Comparison of ENCODE assay signal across 8 cellular contexts in the genomic region with DNA sequence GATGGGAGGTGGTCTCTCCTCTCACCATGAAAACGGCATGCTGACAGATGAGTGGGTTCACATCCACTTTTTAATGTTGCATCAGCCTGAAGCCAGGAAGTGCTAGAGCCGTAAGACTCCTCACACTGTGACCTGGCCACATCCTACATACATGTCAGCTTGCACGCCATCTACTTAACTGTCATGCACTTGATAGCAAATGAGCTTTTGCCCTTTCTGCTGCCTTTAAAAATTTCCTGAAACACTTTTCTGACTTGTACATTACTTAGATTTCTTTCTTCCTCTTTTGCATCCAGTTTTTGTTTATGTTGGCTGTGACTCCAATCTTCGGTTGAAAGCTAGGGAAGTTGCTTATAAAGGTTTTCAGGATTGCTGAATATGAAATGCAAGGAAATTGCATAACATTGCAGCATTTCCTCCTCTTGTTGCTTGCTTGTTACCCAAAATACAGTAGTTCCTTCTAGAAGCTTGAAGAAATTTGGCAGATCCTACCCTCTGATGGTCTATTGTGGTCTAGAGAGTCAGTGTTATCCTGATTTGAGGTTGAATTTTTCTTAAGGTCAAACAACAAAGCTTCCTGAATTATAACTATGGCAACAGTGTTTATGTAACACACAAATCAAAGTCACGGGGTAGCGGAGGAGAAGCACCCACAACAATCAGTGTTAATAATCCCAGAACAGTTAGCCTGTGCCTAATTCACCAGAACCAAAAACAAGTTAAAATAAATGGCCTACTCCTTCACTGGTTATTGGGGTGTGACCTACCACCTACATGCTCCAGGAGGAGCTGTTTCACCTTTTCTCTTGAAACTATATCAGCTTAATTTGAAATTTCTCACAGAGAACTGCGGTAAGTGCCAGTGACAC.
DNase-seq lines count a peak whose midpoint lies in the region; ATAC-seq, FAIRE-seq and TF ChIP-seq lines count a peak whose summit lies in the region.

No MANE protein-coding gene starts in this region.

- no peaks in the 10 kb centered on the region for H3K9me3 ChIP-seq in right atrium auricular region
- no peaks in the 10 kb centered on the region for H3K9me3 ChIP-seq in skeletal muscle tissue (ENCODE audit: control insufficient read depth in 3 of 3, low read length in 3 of 3)

- ATAC-seq in GM19324 (IDR thresholded peaks at IDR 0.05; ENCODE audit: low FRiP score, unreplicated experiment) (peak; percentile 52), HG03354 (IDR thresholded peaks at IDR 0.05; ENCODE audit: poor library complexity, severe bottlenecking, unreplicated experiment) (peak; percentile 78)

- in situ Hi-C loops in Caki2 (cut with HindIII; ENCODE audit: low pct_unique_long_range_greater_than_20kb, low sequenced_read_pairs) = no loop called here

- H3K9ac ChIP-seq in skeletal muscle tissue (ENCODE audit: low read depth in 1 of 3, low read length in 3 of 3) = no peak overlapping the region

- peak; percentile 29 to 62 for TF ChIP-seq CTCF in right atrium auricular region (IDR thresholded peaks at IDR 0.05)

- no peak for FAIRE-seq in RCC 7860 (lab: Jason Lieb, UNC)

- peak overlapping the region; percentile 55 to 58 for H3K27ac ChIP-seq in right atrium auricular region
- H3K27ac ChIP-seq in skeletal muscle tissue (ENCODE audit: low read depth, low read length) = peak overlapping the region; percentile 78

- H3K27me3 ChIP-seq in right atrium auricular region (no peaks in the 10 kb centered on the region), skeletal muscle tissue (ENCODE audit: control insufficient read depth in 3 of 3, insufficient read depth in 3 of 3, low read length in 3 of 3) (no peaks in the 10 kb centered on the region)

- no peak overlapping the region for H3K4me3 ChIP-seq in right atrium auricular region
- no peak overlapping the region for H3K4me3 ChIP-seq in skeletal muscle tissue (ENCODE audit: low read length in 3 of 3)

- H3K4me1 ChIP-seq in right atrium auricular region = peaks cover 0 to 53% of the 10 kb centered on the region in 2 donors
- peaks cover 26 to 40% (median 29%) of the 10 kb centered on the region in 3 donors for H3K4me1 ChIP-seq in skeletal muscle tissue (ENCODE audit: control insufficient read depth in 3 of 3, insufficient read depth in 3 of 3, low read length in 3 of 3)

- DNase-seq in Caki2 (ENCODE audit: low read depth) (peak; percentile 89), RCC 7860 (ENCODE audit: low spot score) (peak; percentile 13), right atrium auricular region (ENCODE audit: low spot score) (no peak), occipital lobe (lab: John Stamatoyannopoulos, UW) (no peak)
- peak; percentile 31 for DNase-seq in activated naive CD8-positive, alpha-beta T cell treated with anti-CD3 and anti-CD28 coated beads, Interleukin-2, amount 50 U/mL, for 16 hours (ENCODE audit: low read depth, low spot score)

- H3K36me3 ChIP-seq in right atrium auricular region (no peaks in the 10 kb centered on the region), skeletal muscle tissue (ENCODE audit: control insufficient read depth in 3 of 3, insufficient read depth in 3 of 3, low read length in 3 of 3) (no peaks in the 10 kb centered on the region)

Comparison
In these comparisons a context has a peak if more than half of its experiments do, and no peak if none do; other contexts are left out.
1. DNase-seq: peak in Caki2 (single experiment), RCC 7860 (single experiment) and activated naive CD8-positive, alpha-beta T cell treated with anti-CD3 and anti-CD28 coated beads, Interleukin-2, amount 50 U/mL, for 16 hours (single experiment); none in right atrium auricular region (single experiment) and occipital lobe (single experiment).